Comparison of ENCODE assay signal across 18 cellular contexts in the genomic region with DNA sequence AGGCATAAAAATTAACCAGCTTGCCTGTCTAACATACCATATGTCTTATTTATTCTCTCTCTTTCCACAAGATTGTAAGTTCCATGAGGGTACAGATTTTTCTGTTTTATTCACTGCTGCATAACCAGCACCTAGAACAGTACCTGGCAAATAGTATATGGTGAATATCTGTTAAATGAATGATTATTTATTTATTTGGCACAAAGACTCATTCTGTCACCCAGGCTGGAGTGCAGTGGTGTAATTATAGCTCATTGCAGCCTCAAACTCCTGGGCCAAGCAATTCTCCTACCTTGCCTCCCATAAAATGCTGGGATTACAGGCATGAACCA. TPM values are rescaled to one million over a fixed set of nuclear protein-coding genes. Genes with fewer than 3 reads are reported as not detected.
A peak's percentile ranks its signal among the peaks of the same experiment; 100 is the strongest.
DNase-seq lines count a peak whose midpoint lies in the region; ATAC-seq and TF ChIP-seq lines count a peak whose summit lies in the region.
"Had no signal": no experiment of that assay in that cellular context is flagged by ENCODE, and none has a peak within 500 bp of the region (broad histone marks: within the 10 kb centered on the region; RNA-seq: fewer than 3 reads in every experiment).

No MANE protein-coding gene starts in this region.

- H3K27me3 ChIP-seq in DOHH2 (ENCODE audit: control insufficient read depth, low read length), result no peaks in the 10 kb centered on the region
- H3K27me3 ChIP-seq in right lobe of liver, result no peaks in the 10 kb centered on the region

- peak overlapping the region; percentile 66 for H3K27ac Mint-ChIP-seq in activated CD8-positive, alpha-beta T cell treated with anti-CD3 and anti-CD28 coated beads for 36 hours

- H3K36me3 ChIP-seq in DOHH2 (ENCODE audit: control insufficient read depth, low read length), result peaks cover 38% of the 10 kb centered on the region
- H3K36me3 ChIP-seq in right lobe of liver, result no peaks in the 10 kb centered on the region
- H3K36me3 ChIP-seq: HAP-1 had no signal

- POLR2A ChIA-PET in activated CD8-positive, alpha-beta T cell treated with anti-CD3 and anti-CD28 coated beads for 36 hours (lab: Charles Lee), result interaction anchor here (1.7 to 2.8 kb wide), 2 partner anchors 11 to 25 kb away, joined by 6 to 7 read pairs; a partner anchor contains a TSS

- intact Hi-C loops in activated CD8-positive, alpha-beta T cell treated with anti-CD3 and anti-CD28 coated beads for 36 hours (cut with micrococcal nuclease), result no loop called here
- intact Hi-C loops in right lobe of liver (cut with DNase I), result no loop called here

- no peaks in the 10 kb centered on the region for H3K9me3 Mint-ChIP-seq in activated CD8-positive, alpha-beta T cell treated with anti-CD3 and anti-CD28 coated beads for 36 hours

- peaks cover 41% of the 10 kb centered on the region for H3F3A ChIP-seq in DOHH2 (ENCODE audit: control insufficient read depth, insufficient read depth)

- no peaks in the 10 kb centered on the region for H3K9me2 ChIP-seq in DOHH2 (replicated peaks; ENCODE audit: control insufficient read depth, low read length)

- H3K4me2 ChIP-seq in DOHH2 (ENCODE audit: low read length), result peak overlapping the region; percentile 42

- H3K4me1 Mint-ChIP-seq in activated CD8-positive, alpha-beta T cell treated with anti-CD3 and anti-CD28 coated beads for 36 hours (ENCODE audit: low read depth), result peaks cover 63% of the 10 kb centered on the region

- TF ChIP-seq POLR2A in right lobe of liver (IDR thresholded peaks at IDR 0.05), result no peak

- H3K9me3 ChIP-seq in DOHH2 (ENCODE audit: control insufficient read depth, insufficient read depth, low read length), result no peaks in the 10 kb centered on the region
- H3K9me3 ChIP-seq in right lobe of liver, result no peaks in the 10 kb centered on the region
- H3K9me3 ChIP-seq: HAP-1 had no signal

- no peak overlapping the region for H3K4me3 ChIP-seq in DOHH2 (ENCODE audit: low read length)
- no peak overlapping the region for H3K4me3 ChIP-seq in right lobe of liver
- H3K4me3 ChIP-seq: HAP-1 had no signal

- H3K27ac ChIP-seq in 22Rv1 (peak overlapping the region; percentile 41), DOHH2 (ENCODE audit: low read depth, low read length) (peak overlapping the region; percentile 46), right lobe of liver (peak overlapping the region; percentile 3 to 71 (median 59))
- H3K27ac ChIP-seq: C4-2B, RWPE1 had no signal

- DNase-seq in activated CD8-positive, alpha-beta T cell treated with anti-CD3 and anti-CD28 coated beads for 36 hours, result no peak
- DNase-seq in right lobe of liver, result no peak
- DNase-seq in NCI-H2227 treated with DMSO at 0.1 percent for 48 hours (lab: John Stamatoyannopoulos, UW), result no peak
- DNase-seq in SIG-M5 treated with dmso at 0.1 percent for 504 hours (lab: John Stamatoyannopoulos, UW; ENCODE audit: unreplicated experiment), result no peak
- DNase-seq: AML-193, DND-41, MM.1S, NCI-H1092 treated with DMSO at 0.1 percent for 48 hours, NCI-H2081, NCI-H82, SIG-M5 had no signal

- H3K36me3 Mint-ChIP-seq in activated CD8-positive, alpha-beta T cell treated with anti-CD3 and anti-CD28 coated beads for 36 hours (ENCODE audit: low read depth), result peaks cover 35% of the 10 kb centered on the region

- no peak for TF ChIP-seq CTCF in 22Rv1 (IDR thresholded peaks at IDR 0.05)
- TF ChIP-seq CTCF in DOHH2 (IDR thresholded peaks at IDR 0.05; ENCODE audit: low read depth, low read length, poor library complexity, severe bottlenecking), result no peak
- TF ChIP-seq CTCF in activated CD8-positive, alpha-beta T cell treated with anti-CD3 and anti-CD28 coated beads for 36 hours (IDR thresholded peaks at IDR 0.05), result no peak
- TF ChIP-seq CTCF in right lobe of liver (IDR thresholded peaks at IDR 0.05), result no peak

- no peak overlapping the region for H3K4me3 Mint-ChIP-seq in activated CD8-positive, alpha-beta T cell treated with anti-CD3 and anti-CD28 coated beads for 36 hours

- CTCF ChIA-PET in activated CD8-positive, alpha-beta T cell treated with anti-CD3 and anti-CD28 coated beads for 36 hours (lab: Charles Lee), result interaction anchor here (1.0 to 1.4 kb wide), 4 partner anchors 10 to 24 kb away, joined by 3 to 4 read pairs (median 3); no protein-coding TSS in a partner anchor

- H4K20me1 ChIP-seq in DOHH2 (ENCODE audit: control insufficient read depth, insufficient read depth, low read depth, low read length), result no peaks in the 10 kb centered on the region

- H3K27me3 Mint-ChIP-seq in activated CD8-positive, alpha-beta T cell treated with anti-CD3 and anti-CD28 coated beads for 36 hours, result no peaks in the 10 kb centered on the region

- peaks cover 100% of the 10 kb centered on the region for H3K4me1 ChIP-seq in DOHH2 (ENCODE audit: control insufficient read depth, low read length)
- H3K4me1 ChIP-seq in right lobe of liver, result peaks cover 0 to 17% (median 5%) of the 10 kb centered on the region in 4 donors

- ATAC-seq in activated CD8-positive, alpha-beta T cell treated with anti-CD3 and anti-CD28 coated beads for 36 hours, result no peak
- ATAC-seq in right lobe of liver, result peak in 3 of 4 donors; percentile 11 to 13 (median 13)
- ATAC-seq in GM21528 (IDR thresholded peaks at IDR 0.05; ENCODE audit: low FRiP score, unreplicated experiment), result no peak
- no peak for ATAC-seq in GM21737 (IDR thresholded peaks at IDR 0.05; ENCODE audit: unreplicated experiment)

- H3K79me2 ChIP-seq in DOHH2 (ENCODE audit: control insufficient read depth, low read length), result peaks cover 100% of the 10 kb centered on the region

RNA-seq across cellular contexts. Expression of a gene that starts 24.9 kb away (rescaled TPM):
- total RNA-seq in activated CD8-positive, alpha-beta T cell treated with anti-CD3 and anti-CD28 coated beads for 36 hours, result 10 to 100 TPM; 53.1 to 54.7 TPM
- 10 to 100 TPM; 12.7 to 32.4 (median 21.5) TPM for total RNA-seq in right lobe of liver

Comparison
In these comparisons a context has a peak if more than half of its experiments do, and no peak if none do; other contexts are left out.
1. ATAC-seq: peak in right lobe of liver (3 of 4); none in activated CD8-positive, alpha-beta T cell treated with anti-CD3 and anti-CD28 coated beads for 36 hours (single experiment), GM21528 (single experiment) and GM21737 (single experiment).
2. Peak in every context shown above with its lines, with median percentiles within 50 percentile points of each other: H3K27ac ChIP-seq.